ENCODE assay signal across 14 cellular contexts in the genomic region with DNA sequence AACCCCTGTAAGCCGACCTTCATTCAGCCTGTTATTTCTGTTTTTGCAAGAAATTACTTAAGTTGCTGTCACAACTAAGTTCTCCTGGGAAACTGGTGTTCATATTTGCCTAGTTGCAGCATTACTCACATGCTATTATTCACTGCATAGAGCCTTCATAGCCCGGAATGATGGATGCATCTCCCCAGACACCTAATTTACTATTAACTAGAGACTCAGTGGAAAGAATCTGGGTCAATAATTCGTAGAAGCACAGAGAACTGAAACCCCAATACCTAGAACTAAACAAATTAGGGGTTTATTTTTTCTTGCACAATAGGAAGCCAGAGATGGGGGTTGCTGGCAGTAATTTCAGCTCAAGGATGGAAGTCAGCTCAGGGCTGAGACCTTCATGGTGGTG. TPM values are rescaled to one million over a fixed set of nuclear protein-coding genes. Genes with fewer than 3 reads are reported as not detected.
DNase-seq lines count a peak whose midpoint lies in the region; ATAC-seq lines count a peak whose summit lies in the region.
"Had no signal": no experiment of that assay in that cellular context is flagged by ENCODE, and none has a peak within 500 bp of the region (broad histone marks: within the 10 kb centered on the region; RNA-seq: fewer than 3 reads in every experiment).

No MANE protein-coding gene starts in this region.

- peak; percentile 44 for DNase-seq in kidney tubule cell (ENCODE audit: low spot score)
- DNase-seq in activated effector memory CD4-positive, alpha-beta T cell treated with Interleukin-2 at 50 U/mL for 16 hours = no peak
- DNase-seq in NCI-H524 treated with DMSO at 0.1 percent for 48 hours (lab: John Stamatoyannopoulos, UW) = no peak
- no peak for DNase-seq in natural killer cell treated with Interleukin-12 subunit alpha and Interleukin-12 subunit beta and Interleukin-15 and Interleukin-18, amount 100 ng/mL, for 72 hours (ENCODE audit: low spot score)
- no peak for DNase-seq in activated CD4-positive, alpha-beta T cell treated with anti-CD3 and anti-CD28 coated beads, Interleukin-2, amount 50 U/mL, for 1 hour
- DNase-seq: activated CD4-positive, alpha-beta memory T cell treated with anti-CD3 and anti-CD28 coated beads, Interleukin-2, amount 10 ng/mL, durations not matched to agents 7 days and 5 days; effector memory CD8-positive, alpha-beta T cell; SK-N-SH had no signal

- H3K27ac Mint-ChIP-seq in natural killer cell treated with Interleukin-12 subunit alpha and Interleukin-12 subunit beta and Interleukin-15 and Interleukin-18, amount 100 ng/mL, for 72 hours = no peak overlapping the region
- H3K27ac Mint-ChIP-seq: activated CD4-positive, alpha-beta memory T cell treated with anti-CD3 and anti-CD28 coated beads, Interleukin-2, amount 10 ng/mL, durations not matched to agents 7 days and 5 days; effector memory CD8-positive, alpha-beta T cell; type B pancreatic cell had no signal

- H3K9me3 Mint-ChIP-seq in natural killer cell treated with Interleukin-12 subunit alpha and Interleukin-12 subunit beta and Interleukin-15 and Interleukin-18, amount 100 ng/mL, for 72 hours = peaks cover 7% of the 10 kb centered on the region
- H3K9me3 Mint-ChIP-seq: activated CD4-positive, alpha-beta memory T cell treated with anti-CD3 and anti-CD28 coated beads, Interleukin-2, amount 10 ng/mL, durations not matched to agents 7 days and 5 days; effector memory CD8-positive, alpha-beta T cell; type B pancreatic cell had no signal

- no peaks in the 10 kb centered on the region for H3K4me1 Mint-ChIP-seq in natural killer cell treated with Interleukin-12 subunit alpha and Interleukin-12 subunit beta and Interleukin-15 and Interleukin-18, amount 100 ng/mL, for 72 hours (ENCODE audit: low read depth in 2 of 2)
- H3K4me1 Mint-ChIP-seq: activated CD4-positive, alpha-beta memory T cell treated with anti-CD3 and anti-CD28 coated beads, Interleukin-2, amount 10 ng/mL, durations not matched to agents 7 days and 5 days had no signal

- H3K27me3 Mint-ChIP-seq in natural killer cell treated with Interleukin-12 subunit alpha and Interleukin-12 subunit beta and Interleukin-15 and Interleukin-18, amount 100 ng/mL, for 72 hours = peaks cover 0 to 22% of the 10 kb centered on the region in 2 donors
- H3K27me3 Mint-ChIP-seq: type B pancreatic cell had no signal

- peak; percentile 97 for ATAC-seq in GM18873 (IDR thresholded peaks at IDR 0.05; ENCODE audit: low FRiP score, unreplicated experiment)
- ATAC-seq in GM21786 (IDR thresholded peaks at IDR 0.05; ENCODE audit: unreplicated experiment) = peak; percentile 86
- ATAC-seq in HG03280 (IDR thresholded peaks at IDR 0.05; ENCODE audit: unreplicated experiment) = peak; percentile 53
- ATAC-seq in natural killer cell treated with Interleukin-12 subunit alpha and Interleukin-12 subunit beta and Interleukin-15 and Interleukin-18, amount 100 ng/mL, for 72 hours = no peak
- ATAC-seq: effector memory CD8-positive, alpha-beta T cell; K562 had no signal

- no peak overlapping the region for H3K4me3 Mint-ChIP-seq in natural killer cell treated with Interleukin-12 subunit alpha and Interleukin-12 subunit beta and Interleukin-15 and Interleukin-18, amount 100 ng/mL, for 72 hours
- H3K4me3 Mint-ChIP-seq: activated CD4-positive, alpha-beta memory T cell treated with anti-CD3 and anti-CD28 coated beads, Interleukin-2, amount 10 ng/mL, durations not matched to agents 7 days and 5 days; effector memory CD8-positive, alpha-beta T cell; type B pancreatic cell had no signal

- peaks cover 4% of the 10 kb centered on the region for H3K36me3 Mint-ChIP-seq in natural killer cell treated with Interleukin-12 subunit alpha and Interleukin-12 subunit beta and Interleukin-15 and Interleukin-18, amount 100 ng/mL, for 72 hours
- H3K36me3 Mint-ChIP-seq: type B pancreatic cell had no signal

RNA-seq across cellular contexts. Expression of gene FAM170A, which starts 45.7 kb away (rescaled TPM):
- total RNA-seq in natural killer cell treated with Interleukin-12 subunit alpha and Interleukin-12 subunit beta and Interleukin-15 and Interleukin-18, amount 100 ng/mL, for 72 hours = not detected
- total RNA-seq: activated CD4-positive, alpha-beta memory T cell treated with anti-CD3 and anti-CD28 coated beads, Interleukin-2, amount 10 ng/mL, durations not matched to agents 7 days and 5 days; K562; NCI-H460 had no signal

Comparison
In these comparisons a context has a peak if more than half of its experiments do, and no peak if none do; other contexts are left out.
1. ATAC-seq: peak in GM18873 (single experiment), GM21786 (single experiment) and HG03280 (single experiment); none in natural killer cell treated with Interleukin-12 subunit alpha and Interleukin-12 subunit beta and Interleukin-15 and Interleukin-18, amount 100 ng/mL, for 72 hours (0 of 2).